ENCODE assay signal across 2 cellular contexts in the genomic region with DNA sequence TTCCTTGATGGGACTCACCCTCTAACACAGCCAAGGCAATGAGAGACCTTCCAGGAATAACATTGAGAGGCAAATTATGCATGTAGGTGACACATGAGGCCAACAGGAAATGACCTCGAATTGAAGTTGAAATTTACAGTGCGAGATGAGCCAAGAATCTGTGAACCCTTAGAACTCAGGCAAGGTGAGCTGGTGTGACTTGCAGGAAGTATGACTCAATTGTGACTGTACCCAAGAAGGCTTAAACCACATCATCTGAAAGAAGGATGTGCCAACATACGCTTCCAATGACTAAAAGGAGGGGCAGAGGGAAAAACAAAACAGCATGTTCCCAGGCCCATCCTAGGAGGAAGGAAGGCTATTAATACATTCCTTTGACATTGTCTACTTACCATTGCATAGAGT.
TF ChIP-seq lines count a peak whose summit lies in the region.

No MANE protein-coding gene starts in this region.

TF ChIP-seq in SK-N-SH, 30 proteins besides CTCF, POLR2A, EP300 and RAD21 (continues in another document):
- TF ChIP-seq RXRA (IDR thresholded peaks at IDR 0.05; ENCODE audit: borderline replicate concordance, low read depth) (peak; percentile 99), NFIC (IDR thresholded peaks at IDR 0.05; ENCODE audit: borderline replicate concordance) (peak; percentile 98), RFX5 (IDR thresholded peaks at IDR 0.05; ENCODE audit: low read length) (no peak), YY1 (IDR thresholded peaks at IDR 0.05; ENCODE audit: low read depth) (no peak), GABPA (IDR thresholded peaks at IDR 0.05; ENCODE audit: low read depth) (peak; percentile 48; the same call in 1 of the 2 replicates), TCF12 (IDR thresholded peaks at IDR 0.05) (peak; percentile 98), FOXJ3 (CRISPR knock-in tag; IDR thresholded peaks at IDR 0.05) (no peak), RCOR1 (IDR thresholded peaks at IDR 0.05; ENCODE audit: low read length) (no peak), JUND (IDR thresholded peaks at IDR 0.05) (peak; percentile 99), GATA2 (CRISPR knock-in tag; IDR thresholded peaks at IDR 0.05) (no peak), SIN3A (IDR thresholded peaks at IDR 0.05; ENCODE audit: borderline replicate concordance, low read depth, low read length) (peak; percentile 46; the same call in 1 of the 2 replicates), SMC3 (IDR thresholded peaks at IDR 0.05; ENCODE audit: low read depth, low read length) (no peak), TEAD4 (IDR thresholded peaks at IDR 0.05; ENCODE audit: borderline replicate concordance, insufficient read depth) (peak; percentile 84), MXI1 (IDR thresholded peaks at IDR 0.05; ENCODE audit: low read depth, low read length) (no peak), CHD2 (IDR thresholded peaks at IDR 0.05; ENCODE audit: low read length, partially characterized antibody) (no peak), MEF2A (IDR thresholded peaks at IDR 0.05; ENCODE audit: borderline replicate concordance, low read depth) (peak; percentile 84; the same call in 1 of the 2 replicates), FOXM1 (IDR thresholded peaks at IDR 0.05; ENCODE audit: low read depth) (peak; percentile 40; the same call in 1 of the 2 replicates), POLR2AphosphoS5 (IDR thresholded peaks at IDR 0.05; ENCODE audit: low read depth, low read length) (peak; percentile 82; the same call in 1 of the 2 replicates), ELF1 (IDR thresholded peaks at IDR 0.05) (peak; percentile 66; the same call in 1 of the 2 replicates), EZH2phosphoT487 (IDR thresholded peaks at IDR 0.05; ENCODE audit: borderline replicate concordance, low read depth) (no peak), NRF1 (IDR thresholded peaks at IDR 0.05; ENCODE audit: low read depth, low read length) (no peak), FOSL2 (IDR thresholded peaks at IDR 0.05; ENCODE audit: borderline replicate concordance, low read depth) (peak; percentile 99)
- TF ChIP-seq, protein P1, sequence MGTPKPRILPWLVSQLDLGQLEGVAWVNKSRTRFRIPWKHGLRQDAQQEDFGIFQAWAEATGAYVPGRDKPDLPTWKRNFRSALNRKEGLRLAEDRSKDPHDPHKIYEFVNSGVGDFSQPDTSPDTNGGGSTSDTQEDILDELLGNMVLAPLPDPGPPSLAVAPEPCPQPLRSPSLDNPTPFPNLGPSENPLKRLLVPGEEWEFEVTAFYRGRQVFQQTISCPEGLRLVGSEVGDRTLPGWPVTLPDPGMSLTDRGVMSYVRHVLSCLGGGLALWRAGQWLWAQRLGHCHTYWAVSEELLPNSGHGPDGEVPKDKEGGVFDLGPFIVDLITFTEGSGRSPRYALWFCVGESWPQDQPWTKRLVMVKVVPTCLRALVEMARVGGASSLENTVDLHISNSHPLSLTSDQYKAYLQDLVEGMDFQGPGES (IDR thresholded peaks at IDR 0.05; ENCODE audit: low read depth, low read length) = no peak
- TF ChIP-seq, protein P2, sequence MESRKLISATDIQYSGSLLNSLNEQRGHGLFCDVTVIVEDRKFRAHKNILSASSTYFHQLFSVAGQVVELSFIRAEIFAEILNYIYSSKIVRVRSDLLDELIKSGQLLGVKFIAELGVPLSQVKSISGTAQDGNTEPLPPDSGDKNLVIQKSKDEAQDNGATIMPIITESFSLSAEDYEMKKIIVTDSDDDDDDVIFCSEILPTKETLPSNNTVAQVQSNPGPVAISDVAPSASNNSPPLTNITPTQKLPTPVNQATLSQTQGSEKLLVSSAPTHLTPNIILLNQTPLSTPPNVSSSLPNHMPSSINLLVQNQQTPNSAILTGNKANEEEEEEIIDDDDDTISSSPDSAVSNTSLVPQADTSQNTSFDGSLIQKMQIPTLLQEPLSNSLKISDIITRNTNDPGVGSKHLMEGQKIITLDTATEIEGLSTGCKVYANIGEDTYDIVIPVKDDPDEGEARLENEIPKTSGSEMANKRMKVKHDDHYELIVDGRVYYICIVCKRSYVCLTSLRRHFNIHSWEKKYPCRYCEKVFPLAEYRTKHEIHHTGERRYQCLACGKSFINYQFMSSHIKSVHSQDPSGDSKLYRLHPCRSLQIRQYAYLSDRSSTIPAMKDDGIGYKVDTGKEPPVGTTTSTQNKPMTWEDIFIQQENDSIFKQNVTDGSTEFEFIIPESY (IDR thresholded peaks at IDR 0.05; ENCODE audit: borderline replicate concordance, low read depth) = peak; percentile 84; the same call in 1 of the 2 replicates
- TF ChIP-seq, protein P3, sequence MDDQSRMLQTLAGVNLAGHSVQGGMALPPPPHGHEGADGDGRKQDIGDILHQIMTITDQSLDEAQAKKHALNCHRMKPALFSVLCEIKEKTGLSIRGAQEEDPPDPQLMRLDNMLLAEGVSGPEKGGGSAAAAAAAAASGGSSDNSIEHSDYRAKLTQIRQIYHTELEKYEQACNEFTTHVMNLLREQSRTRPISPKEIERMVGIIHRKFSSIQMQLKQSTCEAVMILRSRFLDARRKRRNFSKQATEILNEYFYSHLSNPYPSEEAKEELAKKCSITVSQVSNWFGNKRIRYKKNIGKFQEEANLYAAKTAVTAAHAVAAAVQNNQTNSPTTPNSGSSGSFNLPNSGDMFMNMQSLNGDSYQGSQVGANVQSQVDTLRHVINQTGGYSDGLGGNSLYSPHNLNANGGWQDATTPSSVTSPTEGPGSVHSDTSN (IDR thresholded peaks at IDR 0.05) = peak; percentile 93
- TF ChIP-seq, protein P4, sequence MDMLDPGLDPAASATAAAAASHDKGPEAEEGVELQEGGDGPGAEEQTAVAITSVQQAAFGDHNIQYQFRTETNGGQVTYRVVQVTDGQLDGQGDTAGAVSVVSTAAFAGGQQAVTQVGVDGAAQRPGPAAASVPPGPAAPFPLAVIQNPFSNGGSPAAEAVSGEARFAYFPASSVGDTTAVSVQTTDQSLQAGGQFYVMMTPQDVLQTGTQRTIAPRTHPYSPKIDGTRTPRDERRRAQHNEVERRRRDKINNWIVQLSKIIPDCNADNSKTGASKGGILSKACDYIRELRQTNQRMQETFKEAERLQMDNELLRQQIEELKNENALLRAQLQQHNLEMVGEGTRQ (IDR thresholded peaks at IDR 0.05; ENCODE audit: borderline replicate concordance, low read depth, low read length) = no peak
- TF ChIP-seq, protein P5, sequence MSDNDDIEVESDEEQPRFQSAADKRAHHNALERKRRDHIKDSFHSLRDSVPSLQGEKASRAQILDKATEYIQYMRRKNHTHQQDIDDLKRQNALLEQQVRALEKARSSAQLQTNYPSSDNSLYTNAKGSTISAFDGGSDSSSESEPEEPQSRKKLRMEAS (IDR thresholded peaks at IDR 0.05; ENCODE audit: low read depth) = peak; percentile 93
- TF ChIP-seq, protein P6, sequence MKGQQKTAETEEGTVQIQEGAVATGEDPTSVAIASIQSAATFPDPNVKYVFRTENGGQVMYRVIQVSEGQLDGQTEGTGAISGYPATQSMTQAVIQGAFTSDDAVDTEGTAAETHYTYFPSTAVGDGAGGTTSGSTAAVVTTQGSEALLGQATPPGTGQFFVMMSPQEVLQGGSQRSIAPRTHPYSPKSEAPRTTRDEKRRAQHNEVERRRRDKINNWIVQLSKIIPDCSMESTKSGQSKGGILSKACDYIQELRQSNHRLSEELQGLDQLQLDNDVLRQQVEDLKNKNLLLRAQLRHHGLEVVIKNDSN (IDR thresholded peaks at IDR 0.05; ENCODE audit: borderline replicate concordance, low read depth) = 0 out of 2 replicates have a peak, but pooled peaks have one; percentile 31

TF ChIP-seq in K562, 482 proteins besides CTCF, POLR2A, EP300 and RAD21:
- TF ChIP-seq PPARD (CRISPR knock-in tag; IDR thresholded peaks at IDR 0.05) = no peak
- TF ChIP-seq, protein P7, sequence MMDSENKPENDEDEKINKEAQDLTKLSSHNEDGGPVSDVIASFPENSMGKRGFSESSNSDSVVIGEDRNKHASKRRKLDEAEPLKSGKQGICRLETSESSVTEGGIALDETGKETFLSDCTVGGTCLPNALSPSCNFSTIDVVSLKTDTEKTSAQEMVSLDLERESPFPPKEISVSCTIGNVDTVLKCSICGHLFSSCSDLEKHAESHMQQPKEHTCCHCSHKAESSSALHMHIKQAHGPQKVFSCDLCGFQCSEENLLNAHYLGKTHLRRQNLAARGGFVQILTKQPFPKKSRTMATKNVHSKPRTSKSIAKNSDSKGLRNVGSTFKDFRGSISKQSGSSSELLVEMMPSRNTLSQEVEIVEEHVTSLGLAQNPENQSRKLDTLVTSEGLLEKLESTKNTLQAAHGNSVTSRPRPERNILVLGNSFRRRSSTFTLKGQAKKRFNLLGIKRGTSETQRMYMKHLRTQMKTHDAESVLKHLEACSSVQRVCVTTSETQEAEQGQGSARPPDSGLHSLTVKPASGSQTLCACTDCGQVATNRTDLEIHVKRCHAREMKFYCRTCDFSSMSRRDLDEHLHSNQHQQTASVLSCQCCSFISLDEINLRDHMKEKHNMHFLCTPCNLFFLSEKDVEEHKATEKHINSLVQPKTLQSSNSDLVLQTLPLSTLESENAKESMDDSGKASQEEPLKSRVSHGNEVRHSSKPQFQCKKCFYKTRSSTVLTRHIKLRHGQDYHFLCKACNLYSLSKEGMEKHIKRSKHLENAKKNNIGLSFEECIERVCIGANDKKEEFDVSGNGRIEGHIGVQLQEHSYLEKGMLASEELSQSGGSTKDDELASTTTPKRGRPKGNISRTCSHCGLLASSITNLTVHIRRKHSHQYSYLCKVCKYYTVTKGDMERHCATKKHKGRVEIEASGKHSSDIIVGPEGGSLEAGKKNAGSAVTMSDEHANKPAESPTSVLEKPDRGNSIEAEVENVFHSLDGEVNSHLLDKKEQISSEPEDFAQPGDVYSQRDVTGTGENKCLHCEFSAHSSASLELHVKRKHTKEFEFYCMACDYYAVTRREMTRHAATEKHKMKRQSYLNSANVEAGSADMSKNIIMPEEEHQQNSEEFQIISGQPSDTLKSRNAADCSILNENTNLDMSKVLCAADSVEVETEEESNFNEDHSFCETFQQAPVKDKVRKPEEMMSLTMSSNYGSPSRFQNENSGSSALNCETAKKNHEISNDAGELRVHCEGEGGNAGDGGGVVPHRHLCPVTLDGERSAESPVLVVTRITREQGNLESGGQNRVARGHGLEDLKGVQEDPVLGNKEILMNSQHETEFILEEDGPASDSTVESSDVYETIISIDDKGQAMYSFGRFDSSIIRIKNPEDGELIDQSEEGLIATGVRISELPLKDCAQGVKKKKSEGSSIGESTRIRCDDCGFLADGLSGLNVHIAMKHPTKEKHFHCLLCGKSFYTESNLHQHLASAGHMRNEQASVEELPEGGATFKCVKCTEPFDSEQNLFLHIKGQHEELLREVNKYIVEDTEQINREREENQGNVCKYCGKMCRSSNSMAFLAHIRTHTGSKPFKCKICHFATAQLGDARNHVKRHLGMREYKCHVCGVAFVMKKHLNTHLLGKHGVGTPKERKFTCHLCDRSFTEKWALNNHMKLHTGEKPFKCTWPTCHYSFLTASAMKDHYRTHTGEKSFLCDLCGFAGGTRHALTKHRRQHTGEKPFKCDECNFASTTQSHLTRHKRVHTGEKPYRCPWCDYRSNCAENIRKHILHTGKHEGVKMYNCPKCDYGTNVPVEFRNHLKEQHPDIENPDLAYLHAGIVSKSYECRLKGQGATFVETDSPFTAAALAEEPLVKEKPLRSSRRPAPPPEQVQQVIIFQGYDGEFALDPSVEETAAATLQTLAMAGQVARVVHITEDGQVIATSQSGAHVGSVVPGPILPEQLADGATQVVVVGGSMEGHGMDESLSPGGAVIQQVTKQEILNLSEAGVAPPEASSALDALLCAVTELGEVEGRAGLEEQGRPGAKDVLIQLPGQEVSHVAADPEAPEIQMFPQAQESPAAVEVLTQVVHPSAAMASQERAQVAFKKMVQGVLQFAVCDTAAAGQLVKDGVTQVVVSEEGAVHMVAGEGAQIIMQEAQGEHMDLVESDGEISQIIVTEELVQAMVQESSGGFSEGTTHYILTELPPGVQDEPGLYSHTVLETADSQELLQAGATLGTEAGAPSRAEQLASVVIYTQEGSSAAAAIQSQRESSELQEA (IDR thresholded peaks at IDR 0.05; ENCODE audit: low read depth) = no peak
- TF ChIP-seq, protein P8, sequence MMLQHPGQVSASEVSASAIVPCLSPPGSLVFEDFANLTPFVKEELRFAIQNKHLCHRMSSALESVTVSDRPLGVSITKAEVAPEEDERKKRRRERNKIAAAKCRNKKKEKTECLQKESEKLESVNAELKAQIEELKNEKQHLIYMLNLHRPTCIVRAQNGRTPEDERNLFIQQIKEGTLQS (IDR thresholded peaks at IDR 0.05) = 0 out of 2 replicates have a peak, but pooled peaks have one; percentile 20
- TF ChIP-seq, protein P8 (CRISPR knock-in tag; conservative IDR thresholded peaks at IDR 0.05) = no peak
- 0 out of 2 replicates have a peak, but pooled peaks have one; percentile 17 for TF ChIP-seq FOSL1 (tag; conservative IDR thresholded peaks at IDR 0.05)
- no peak for TF ChIP-seq CSDE1 (IDR thresholded peaks at IDR 0.05)
- TF ChIP-seq CEBPG (CRISPR knock-in tag; IDR thresholded peaks at IDR 0.05) = no peak
- TF ChIP-seq CEBPG (tag; conservative IDR thresholded peaks at IDR 0.05 in 1 of 2, IDR thresholded peaks at IDR 0.05 in 1 of 2) = 0 out of 4 replicates have a peak, but pooled peaks of 1 of the 2 experiments have one; percentile 28
- TF ChIP-seq, protein P9, sequence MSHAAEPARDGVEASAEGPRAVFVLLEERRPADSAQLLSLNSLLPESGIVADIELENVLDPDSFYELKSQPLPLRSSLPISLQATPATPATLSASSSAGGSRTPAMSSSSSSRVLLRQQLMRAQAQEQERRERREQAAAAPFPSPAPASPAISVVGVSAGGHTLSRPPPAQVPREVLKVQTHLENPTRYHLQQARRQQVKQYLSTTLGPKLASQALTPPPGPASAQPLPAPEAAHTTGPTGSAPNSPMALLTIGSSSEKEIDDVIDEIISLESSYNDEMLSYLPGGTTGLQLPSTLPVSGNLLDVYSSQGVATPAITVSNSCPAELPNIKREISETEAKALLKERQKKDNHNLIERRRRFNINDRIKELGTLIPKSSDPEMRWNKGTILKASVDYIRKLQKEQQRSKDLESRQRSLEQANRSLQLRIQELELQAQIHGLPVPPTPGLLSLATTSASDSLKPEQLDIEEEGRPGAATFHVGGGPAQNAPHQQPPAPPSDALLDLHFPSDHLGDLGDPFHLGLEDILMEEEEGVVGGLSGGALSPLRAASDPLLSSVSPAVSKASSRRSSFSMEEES (CRISPR knock-in tag; IDR thresholded peaks at IDR 0.05) = no peak
- no peak for TF ChIP-seq JUN (IDR thresholded peaks at IDR 0.05; ENCODE audit: borderline replicate concordance, low read depth, low read length)
- no peak for TF ChIP-seq JUN (CRISPR knock-in tag; IDR thresholded peaks at IDR 0.05; ENCODE audit: borderline replicate concordance)
- no peak for TF ChIP-seq MAZ (CRISPR knock-in tag; conservative IDR thresholded peaks at IDR 0.05 in 1 of 2, IDR thresholded peaks at IDR 0.05 in 1 of 2)
